29 cellular contexts compared by ENCODE assay signal in the genomic region with DNA sequence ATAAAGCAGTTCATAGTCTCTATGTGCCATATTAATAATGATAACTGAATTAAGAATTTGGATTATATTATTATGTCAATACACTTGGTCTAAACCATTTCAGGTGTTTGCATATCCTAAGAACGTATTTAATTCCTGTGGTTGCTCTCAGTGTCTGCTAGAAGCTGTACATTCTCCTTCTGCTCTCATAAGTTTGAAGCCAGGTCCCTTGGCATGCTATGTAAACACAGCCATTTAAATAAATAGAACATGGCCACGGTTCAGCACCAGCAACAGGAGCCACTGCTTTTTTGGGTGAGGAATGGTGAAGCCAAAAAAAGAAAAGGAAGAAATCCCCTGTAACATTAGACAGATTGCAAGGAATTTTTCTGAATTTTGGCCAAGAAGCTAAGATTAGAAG. TPM values are rescaled to one million over a fixed set of nuclear protein-coding genes. Genes with fewer than 3 reads are reported as not detected.
"Had no signal": no experiment of that assay in that cellular context is flagged by ENCODE, and none has a peak within 500 bp of the region (broad histone marks: within the 10 kb centered on the region; RNA-seq: fewer than 3 reads in every experiment).

No MANE protein-coding gene starts in this region.

- ATAC-seq: activated CD8-positive, alpha-beta memory T cell treated with anti-CD3 and anti-CD28 coated beads, Interleukin-2, amount 10 ng/mL, durations not matched to agents 7 days and 5 days; activated naive CD8-positive, alpha-beta T cell treated with anti-CD3 and anti-CD28 coated beads, Interleukin-2, amount 50 U/mL, for 24 hours had no signal

- H3K36me3 ChIP-seq: WERI-Rb-1 had no signal

- DNase-seq: activated CD4-positive, alpha-beta memory T cell treated with anti-CD3 and anti-CD28 coated beads, Interleukin-2, amount 10 ng/mL, durations not matched to agents 7 days and 5 days; activated CD4-positive, alpha-beta T cell treated with anti-CD3 and anti-CD28 coated beads for 1 hour; activated CD4-positive, alpha-beta T cell treated with anti-CD3 and anti-CD28 coated beads for 48 hours; activated CD4-positive, CD25-positive, alpha-beta regulatory T cell; activated CD8-positive, alpha-beta memory T cell treated with anti-CD3 and anti-CD28 coated beads for 24 hours; activated CD8-positive, alpha-beta memory T cell treated with anti-CD3 and anti-CD28 coated beads, Interleukin-2, amount 10 ng/mL, durations not matched to agents 7 days and 5 days; activated CD8-positive, alpha-beta memory T cell treated with anti-CD3 and anti-CD28 coated beads, Interleukin-2, amount 50 U/mL, for 48 hours; activated effector memory CD4-positive, alpha-beta T cell treated with Interleukin-2 at 50 U/mL for 16 hours; activated naive CD4-positive, alpha-beta T cell treated with anti-CD3 and anti-CD28 coated beads, Interleukin-2, amount 10 ng/mL, durations not matched to agents 7 days and 5 days; activated naive CD8-positive, alpha-beta T cell treated with anti-CD3 and anti-CD28 coated beads, Interleukin-2, amount 50 U/mL, for 24 hours; activated T-cell treated with anti-CD3 and anti-CD28 coated beads, Interleukin-2, amount 50 U/mL, for 48 hours; anterior cingulate cortex; Karpas-422; KBM-7; NCI-H1105 treated with DMSO at 0.1 percent for 48 hours; NCI-H1436; NCI-H1694; NCI-H1930; NCI-H2081 treated with DMSO at 0.1 percent for 48 hours; NCI-H345; NCI-H524 treated with DMSO at 0.1 percent for 48 hours; NCI-H748 treated with DMSO at 0.1 percent for 48 hours; NK-92 treated with Interleukin-12 subunit alpha and Interleukin-12 subunit beta, amount 100 ng/mL, for 24 hours; Right ventricle myocardium superior; SW 1271; T-helper 1 cell; T-helper 2 cell; T-helper 9 cell; WERI-Rb-1 had no signal

- H3K27ac ChIP-seq: WERI-Rb-1 had no signal

RNA-seq across cellular contexts. Expression of a gene that starts 19.1 kb away (rescaled TPM):
- total RNA-seq: activated CD4-positive, alpha-beta memory T cell treated with anti-CD3 and anti-CD28 coated beads, Interleukin-2, amount 10 ng/mL, durations not matched to agents 7 days and 5 days; activated CD8-positive, alpha-beta memory T cell treated with anti-CD3 and anti-CD28 coated beads, Interleukin-2, amount 10 ng/mL, durations not matched to agents 7 days and 5 days had no signal
